Comparison of ENCODE assay signal across 15 cellular contexts in the genomic region with DNA sequence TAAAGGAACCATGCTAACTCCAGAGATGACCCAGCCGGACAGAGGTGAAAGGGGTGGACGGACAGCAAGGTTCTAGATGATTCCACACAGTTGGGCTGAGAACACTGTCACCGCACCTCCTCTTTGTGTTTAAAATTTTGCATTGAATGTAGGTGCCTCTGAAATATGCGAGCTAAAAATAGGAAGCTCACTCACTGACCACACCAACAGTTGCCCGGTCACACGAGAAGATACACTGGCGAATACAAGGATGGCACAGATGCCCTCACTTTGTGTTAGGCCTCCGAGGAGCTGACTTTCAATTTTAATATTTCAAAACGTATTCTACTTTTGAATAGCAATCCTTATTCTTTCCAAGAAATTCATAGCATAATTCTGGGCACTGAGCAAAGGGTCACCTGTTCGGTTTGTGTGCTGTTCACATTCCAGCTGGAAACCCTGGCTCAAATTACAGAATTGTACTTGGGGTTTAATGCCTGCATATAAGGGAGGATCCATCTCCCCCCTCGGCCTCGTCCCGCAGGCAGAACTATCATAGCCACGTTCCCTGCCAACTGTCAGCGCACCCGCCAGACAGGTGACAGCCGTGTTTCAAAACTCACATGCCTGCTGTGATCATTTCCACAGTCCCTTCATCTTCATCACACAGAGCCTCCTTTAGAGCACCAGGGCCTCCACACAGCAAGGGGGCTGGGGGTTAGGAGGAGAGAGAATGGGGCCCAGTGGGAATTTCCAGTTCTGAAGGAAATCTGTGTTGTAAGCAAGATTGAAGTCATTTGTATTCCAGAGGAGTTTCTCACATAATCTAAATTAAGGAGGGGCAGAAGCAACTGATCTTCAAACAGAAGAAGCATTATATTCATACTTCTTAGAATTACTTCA. TPM values are rescaled to one million over a fixed set of nuclear protein-coding genes. Genes with fewer than 3 reads are reported as not detected.
DNase-seq lines count a peak whose midpoint lies in the region; ATAC-seq, FAIRE-seq and TF ChIP-seq lines count a peak whose summit lies in the region.
"Had no signal": no experiment of that assay in that cellular context is flagged by ENCODE, and none has a peak within 500 bp of the region (broad histone marks: within the 10 kb centered on the region; RNA-seq: fewer than 3 reads in every experiment).

No MANE protein-coding gene starts in this region.

- H3K9me3 ChIP-seq in heart left ventricle, result no peaks in the 10 kb centered on the region
- H3K9me3 ChIP-seq in psoas muscle, result no peaks in the 10 kb centered on the region

- DNase-seq in Right ventricle myocardium inferior (ENCODE audit: missing footprints), result peak; percentile 68
- DNase-seq in cardiac septum (ENCODE audit: low spot score), result no peak
- DNase-seq in heart left ventricle, result no peak
- peak; percentile 59 to 82 for DNase-seq in psoas muscle
- DNase-seq in frontal cortex (ENCODE audit: low spot score in 2 of 2), result no peak
- DNase-seq in SIG-M5 treated with dmso at 0.1 percent for 504 hours (lab: John Stamatoyannopoulos, UW; ENCODE audit: unreplicated experiment), result no peak
- DNase-seq in activated CD8-positive, alpha-beta memory T cell treated with anti-CD3 and anti-CD28 coated beads, Interleukin-2, amount 50 U/mL, for 4 hours, result no peak
- DNase-seq: activated CD8-positive, alpha-beta memory T cell treated with anti-CD3 and anti-CD28 coated beads, Interleukin-2, amount 50 U/mL, for 48 hours; DMS153; NCI-H510A treated with DMSO at 0.1 percent for 48 hours; stimulated activated CD4-positive, alpha-beta T cell treated with anti-CD3 and anti-CD28 coated beads, Interleukin-4, amount 100 ng/mL, for 4 hours had no signal

- intact Hi-C loops in Right ventricle myocardium inferior (cut with DNase I) (loop anchor here (2.0 kb wide), 1 partner anchor 48 kb away; a partner anchor contains a TSS), cardiac septum (cut with DNase I) (loop anchor here (5.0 kb wide), 2 partner anchors 46 to 66 kb away; a partner anchor contains a TSS), heart left ventricle (cut with DNase I) (loop anchor here in 3 of 10 donors (2.0 to 5.0 kb wide), 3 partner anchors 41 to 51 kb away; a partner anchor contains a TSS), psoas muscle (cut with DNase I) (loop anchor here in 1 of 2 donors (5.0 kb wide), 1 partner anchor 86 kb away; a partner anchor contains a TSS)

- H3K27ac ChIP-seq in heart left ventricle (peak overlapping the region; percentile 76 to 95 (median 84)), psoas muscle (peak overlapping the region; percentile 95)

- no peaks in the 10 kb centered on the region for H3K27me3 ChIP-seq in heart left ventricle
- H3K27me3 ChIP-seq in psoas muscle (ENCODE audit: insufficient read depth in 3 of 3, low read length in 2 of 3), result no peaks in the 10 kb centered on the region

- no peak for TF ChIP-seq POLR2A in heart left ventricle (IDR thresholded peaks at IDR 0.05)

- H3K4me3 ChIP-seq in heart left ventricle, result no peak overlapping the region
- peak overlapping the region; percentile 42 for H3K4me3 ChIP-seq in psoas muscle

- no peak for FAIRE-seq in frontal cortex (lab: Jason Lieb, UNC)
- FAIRE-seq: bronchial epithelial cell, GM12892 had no signal

- peaks cover 0 to 94% (median 54%) of the 10 kb centered on the region in 9 donors for H3K36me3 ChIP-seq in heart left ventricle
- peaks cover 3 to 37% of the 10 kb centered on the region in 2 donors for H3K36me3 ChIP-seq in psoas muscle (ENCODE audit: insufficient read depth in 1 of 2, low read depth in 1 of 2)

- TF ChIP-seq CTCF in heart left ventricle (IDR thresholded peaks at IDR 0.05) (no peak), psoas muscle (IDR thresholded peaks at IDR 0.05) (no peak)

- peaks cover 9 to 58% (median 39%) of the 10 kb centered on the region in 12 donors for H3K4me1 ChIP-seq in heart left ventricle
- H3K4me1 ChIP-seq in psoas muscle, result peaks cover 54% of the 10 kb centered on the region

- ATAC-seq in Right ventricle myocardium inferior (peak; percentile 23), heart left ventricle (peak in 2 of 4 donors; percentile 25 to 51), psoas muscle (peak; percentile 81 to 88 (median 84)), HG03457 (IDR thresholded peaks at IDR 0.05; ENCODE audit: unreplicated experiment) (no peak)
- ATAC-seq: HCT116 had no signal

- 51 to 69% (median 59%) methylated on average over 17 of the region's 17 CpGs for WGBS in heart left ventricle, 4 donors
- 30 to 42% (median 35%) methylated on average over 17 of the region's 17 CpGs for WGBS in psoas muscle, 3 donors

RNA-seq across cellular contexts. Expression of a gene that starts 48.2 kb away (rescaled TPM):
- 160 TPM for total RNA-seq in Right ventricle myocardium inferior
- total RNA-seq in cardiac septum, result 135 TPM
- total RNA-seq in heart left ventricle, result 100 to 1,000 TPM in 8 of 9 donors, 10 to 100 TPM in 1; 94.6 to 200 (median 172) TPM
- polyA plus RNA-seq in heart left ventricle, result 100 to 1,000 TPM in 1 of 2 donors, 10 to 100 TPM in 1; 69.2 to 139 TPM
- total RNA-seq in psoas muscle, result 100 to 1,000 TPM in 2 of 4 donors, 10 to 100 TPM in 2; 42.5 to 137 (median 76.1) TPM
- 10 to 100 TPM; 42.7 to 95.0 (median 43.7) TPM for polyA plus RNA-seq in psoas muscle
- 11.8 TPM for total RNA-seq in frontal cortex

Comparison
In these comparisons a context has a peak if more than half of its experiments do, and no peak if none do; other contexts are left out.
1. DNase-seq: peak in Right ventricle myocardium inferior (single experiment) and psoas muscle (2 of 2); none in cardiac septum (single experiment), heart left ventricle (0 of 5), frontal cortex (0 of 2), SIG-M5 treated with dmso at 0.1 percent for 504 hours (single experiment) and activated CD8-positive, alpha-beta memory T cell treated with anti-CD3 and anti-CD28 coated beads, Interleukin-2, amount 50 U/mL, for 4 hours (single experiment).